In genomic region chr10:113905756-113906155, GRCh38 we compare ENCODE assay signal across 24 cellular contexts. TPM values are rescaled to one million over a fixed set of nuclear protein-coding genes. Genes with fewer than 3 reads are reported as not detected.
DNase-seq lines count a peak whose midpoint lies in the region; ATAC-seq, FAIRE-seq and TF ChIP-seq lines count a peak whose summit lies in the region.
"Had no signal": no experiment of that assay in that cellular context is flagged by ENCODE, and none has a peak within 500 bp of the region (broad histone marks: within the 10 kb centered on the region; RNA-seq: fewer than 3 reads in every experiment).

No MANE protein-coding gene starts in this region.

- H3K36me3 ChIP-seq in right lobe of liver (peaks cover 0 to 51% (median 8%) of the 10 kb centered on the region in 4 donors), HepG2 (replicated peaks in 1 of 2; ENCODE audit: control insufficient read depth in 1 of 2, insufficient read depth in 2 of 2, low read length in 2 of 2) (peaks cover 7 to 40% of the 10 kb centered on the region in 2 experiments), SJSA1 (peaks cover 59% of the 10 kb centered on the region), left lung (peaks cover 0 to 82% of the 10 kb centered on the region in 2 donors), upper lobe of right lung (peaks cover 79% of the 10 kb centered on the region)

- H3K9me3 ChIP-seq in right lobe of liver (no peaks in the 10 kb centered on the region), HepG2 (ENCODE audit: low read length) (no peaks in the 10 kb centered on the region), SJSA1 (replicated peaks) (no peaks in the 10 kb centered on the region), left lung (no peaks in the 10 kb centered on the region), upper lobe of right lung (no peaks in the 10 kb centered on the region)
- H3K9me3 ChIP-seq: BLaER1 had no signal

- H3K27ac ChIP-seq in right lobe of liver = no peak overlapping the region
- no peak overlapping the region for H3K27ac ChIP-seq in HepG2 (ENCODE audit: extremely low read length, insufficient read depth, low read length)
- H3K27ac ChIP-seq in SJSA1 = peak overlapping the region; percentile 91
- no peak overlapping the region for H3K27ac ChIP-seq in left lung
- H3K27ac ChIP-seq in upper lobe of right lung = no peak overlapping the region
- H3K27ac ChIP-seq: BLaER1, HL-60, PC-9 had no signal

- no peak overlapping the region for H3K9ac ChIP-seq in HepG2 (ENCODE audit: insufficient read depth, low read depth, low read length)
- H3K9ac ChIP-seq: BLaER1 had no signal

- no peaks in the 10 kb centered on the region for H3K4me1 ChIP-seq in right lobe of liver
- no peaks in the 10 kb centered on the region for H3K4me1 ChIP-seq in HepG2 (ENCODE audit: insufficient read depth, low read length)
- H3K4me1 ChIP-seq in SJSA1 (replicated peaks) = peaks cover 38% of the 10 kb centered on the region
- no peaks in the 10 kb centered on the region for H3K4me1 ChIP-seq in left lung
- peaks cover 2% of the 10 kb centered on the region for H3K4me1 ChIP-seq in upper lobe of right lung
- H3K4me1 ChIP-seq: BLaER1 had no signal

- POLR2A ChIA-PET in HepG2 (lab: Yijun Ruan, JAX) = no interaction called here

- 100% methylated on average over 1 of the region's 1 CpG for WGBS in right lobe of liver (ENCODE audit: insufficient coverage, low coverage, low lambda C conversion rate, missing lambda C conversion rate)
- 95% methylated on average over 1 of the region's 1 CpG for WGBS in HepG2 (ENCODE audit: low lambda C conversion rate)

- H2AFZ ChIP-seq in HepG2 (ENCODE audit: low read length) = no peak overlapping the region
- H2AFZ ChIP-seq: PC-9 had no signal

- no peak overlapping the region for H3K4me2 ChIP-seq in HepG2 (ENCODE audit: low read depth, low read length)
- H3K4me2 ChIP-seq: BLaER1, PC-9 had no signal

- no peaks in the 10 kb centered on the region for H3K27me3 ChIP-seq in right lobe of liver
- H3K27me3 ChIP-seq in HepG2 (ENCODE audit: control insufficient read depth in 1 of 2, insufficient read depth in 2 of 2, low read length in 2 of 2) = no peaks in the 10 kb centered on the region
- no peaks in the 10 kb centered on the region for H3K27me3 ChIP-seq in SJSA1 (replicated peaks)
- no peaks in the 10 kb centered on the region for H3K27me3 ChIP-seq in left lung
- H3K27me3 ChIP-seq in upper lobe of right lung = no peaks in the 10 kb centered on the region
- H3K27me3 ChIP-seq: BLaER1 had no signal

- DNase-seq in right lobe of liver (no peak), HepG2 (ENCODE audit: low spot score) (no peak), SJSA1 (ENCODE audit: low read depth in 1 of 2, low spot score in 2 of 2) (no peak), left lung (no peak), upper lobe of right lung (no peak), RCC 7860 (ENCODE audit: low spot score) (no peak), head of caudate nucleus (no peak)
- no peak for DNase-seq in stimulated activated CD4-positive, alpha-beta T cell treated with anti-CD3 and anti-CD28 coated beads, Interleukin-15, amount 100 ng/mL, for 24 hours
- DNase-seq: ACHN; CD4-positive, alpha-beta T cell; COR-L47; DMS 273 treated with DMSO at 0.1 percent for 48 hours; GDM1; H7; KBM-7; MM.1S; NCI-H1105 treated with DMSO at 0.1 percent for 48 hours; NCI-H2029 treated with DMSO at 0.1 percent for 48 hours; NCI-H226; NCI-H510A treated with DMSO at 0.1 percent for 48 hours; NCI-H748 treated with DMSO at 0.1 percent for 48 hours; PC-9 had no signal

- intact Hi-C loops in right lobe of liver (cut with DNase I) = no loop called here
- intact Hi-C loops in HepG2 (cut with micrococcal nuclease; ENCODE audit: unreplicated experiment) = no loop called here
- intact Hi-C loops in left lung (cut with DNase I) = no loop called here
- intact Hi-C loops in upper lobe of right lung (cut with DNase I) = no loop called here
- intact Hi-C loops in head of caudate nucleus (cut with DNase I) = no loop called here

- no peak for TF ChIP-seq EP300 in HepG2 (IDR thresholded peaks at IDR 0.05; ENCODE audit: low read depth in 2 of 2, low read length in 2 of 2)
- TF ChIP-seq EP300 in HepG2 (CRISPR knock-in tag; IDR thresholded peaks at IDR 0.05; ENCODE audit: borderline replicate concordance) = no peak

- no peak for TF ChIP-seq POLR2A in right lobe of liver (IDR thresholded peaks at IDR 0.05)
- TF ChIP-seq POLR2A in HepG2 (IDR thresholded peaks at IDR 0.05; ENCODE audit: insufficient read depth in 1 of 2, low read depth in 2 of 2, low read length in 2 of 2) = no peak

- no peak for FAIRE-seq in HepG2 (lab: Jason Lieb, UNC)
- no peak for FAIRE-seq in RCC 7860 (lab: Jason Lieb, UNC)

- no peak for TF ChIP-seq RAD21 in HepG2 (CRISPR knock-in tag; IDR thresholded peaks at IDR 0.05)

- no peaks in the 10 kb centered on the region for H3K79me2 ChIP-seq in HepG2 (ENCODE audit: insufficient read depth, low read length)

- ATAC-seq in right lobe of liver = peak; percentile 35 to 81 (median 52)
- ATAC-seq in HepG2 = no peak; the same call in 2 of the 3 replicates
- ATAC-seq in left lung = peak; percentile 35
- peak; percentile 50 for ATAC-seq in upper lobe of right lung

- H3K4me3 ChIP-seq in right lobe of liver (no peak overlapping the region), HepG2 (replicated peaks in 1 of 3; ENCODE audit: insufficient read depth in 1 of 3, low read depth in 2 of 3, low read length in 3 of 3) (no peak overlapping the region), SJSA1 (no peak overlapping the region), left lung (no peak overlapping the region), upper lobe of right lung (no peak overlapping the region)
- H3K4me3 ChIP-seq: BLaER1, PC-9 had no signal

- TF ChIP-seq CTCF in right lobe of liver (IDR thresholded peaks at IDR 0.05) = peak in 1 of 4 donors; percentile 15
- no peak for TF ChIP-seq CTCF in HepG2 (CRISPR knock-in tag; IDR thresholded peaks at IDR 0.05)
- TF ChIP-seq CTCF in left lung (IDR thresholded peaks at IDR 0.05) = no peak
- TF ChIP-seq CTCF in upper lobe of right lung (IDR thresholded peaks at IDR 0.05) = no peak

- CTCF ChIA-PET in HepG2 (lab: Yijun Ruan, JAX; ENCODE audit: low intra/inter-chr PET ratio, low total read pairs) = no interaction called here

- no TSS peak for BruUV-seq in HepG2 (replicated peaks; lab: Mats Ljungman, UMichigan)

- in situ Hi-C loops in HepG2 (cut with HindIII; ENCODE audit: extremely low pct_ligation_motif_present, low pct_unique_long_range_greater_than_20kb) = no loop called here

- no peaks in the 10 kb centered on the region for H4K20me1 ChIP-seq in HepG2 (ENCODE audit: insufficient read depth, low read length)
- H4K20me1 ChIP-seq: BLaER1 had no signal

RNA-seq across cellular contexts. Expression of gene NHLRC2, which starts 51.3 kb away (rescaled TPM):
- 10 to 100 TPM; 14.5 to 28.4 (median 23.0) TPM for total RNA-seq in right lobe of liver
- total RNA-seq in HepG2 (2016; rRNA removed; fragmentation: Illumina TruSeq; extraction: Trizol) = 12.7 and 18.4 TPM in 2 replicates
- total RNA-seq in HepG2 (2016; cell fraction: cytosol; rRNA removed; fragmentation: Illumina TruSeq; extraction: Trizol; ENCODE audit: low read depth) = 1.7 and 1.9 TPM in 2 replicates
- 13.8 and 16.6 TPM in 2 replicates for total RNA-seq in HepG2 (2016; cell fraction: insoluble cytoplasmic fraction; rRNA removed; fragmentation: Illumina TruSeq; extraction: Trizol)
- total RNA-seq in HepG2 (2016; cell fraction: membrane; rRNA removed; fragmentation: Illumina TruSeq; extraction: Trizol) = 4.3 and 4.9 TPM in 2 replicates
- 21.4 and 21.7 TPM in 2 replicates for total RNA-seq in HepG2 (2016; cell fraction: nucleus; rRNA removed; fragmentation: Illumina TruSeq; extraction: Trizol)
- 6.3 and 7.6 TPM in 2 replicates for polyA plus RNA-seq in HepG2 (2011; rRNA removed)
- polyA plus RNA-seq in HepG2 (2011; cell fraction: cytosol; rRNA removed) = 2.9 and 4.4 TPM in 2 replicates
- 5.1 and 7.6 TPM in 2 replicates for polyA plus RNA-seq in HepG2 (2011; cell fraction: nucleus; rRNA removed)
- 4.1 and 5.2 TPM in 2 replicates for polyA plus RNA-seq in HepG2 (2012)
- polyA plus RNA-seq in HepG2 (2016; cell fraction: cytosol; fragmentation: Illumina TruSeq; extraction: Trizol; ENCODE audit: low read depth) = 0.65 and 0.72 TPM in 2 replicates
- polyA plus RNA-seq in HepG2 (2016; cell fraction: insoluble cytoplasmic fraction; fragmentation: Illumina TruSeq; extraction: Trizol; ENCODE audit: low read depth) = 9.7 and 10.2 TPM in 2 replicates
- 1.9 and 2.0 TPM in 2 replicates for polyA plus RNA-seq in HepG2 (2016; cell fraction: membrane; fragmentation: Illumina TruSeq; extraction: Trizol; ENCODE audit: low read depth)
- 11.2 and 12.0 TPM in 2 replicates for polyA plus RNA-seq in HepG2 (2016; cell fraction: nucleus; fragmentation: Illumina TruSeq; extraction: Trizol; ENCODE audit: insufficient read depth, low read depth)
- polyA minus RNA-seq in HepG2 (2011; rRNA and poly(A)+ RNA removed; ENCODE audit: low replicate concordance) = 11.1 and 17.8 TPM in 2 replicates
- polyA minus RNA-seq in HepG2 (2011; cell fraction: cytosol; rRNA and poly(A)+ RNA removed) = 12.8 and 14.4 TPM in 2 replicates
- polyA minus RNA-seq in HepG2 (2011; cell fraction: nucleus; rRNA and poly(A)+ RNA removed) = 48.7 and 50.2 TPM in 2 replicates
- 16.1 and 25.0 TPM in 2 replicates for total RNA-seq in SJSA1 (2014; rRNA removed; shearing (Covaris generic))
- total RNA-seq in left lung = 10 to 100 TPM; 38.0 to 48.2 TPM
- 46.1 TPM for total RNA-seq in upper lobe of right lung

RNA-seq across cellular contexts. Expression of gene DCLRE1A, which starts 51.9 kb away (rescaled TPM):
- 1 to 10 TPM; 4.5 to 8.3 (median 5.9) TPM for total RNA-seq in right lobe of liver
- total RNA-seq in HepG2 (2016; rRNA removed; fragmentation: Illumina TruSeq; extraction: Trizol) = 19.6 and 32.5 TPM in 2 replicates
- total RNA-seq in HepG2 (2016; cell fraction: cytosol; rRNA removed; fragmentation: Illumina TruSeq; extraction: Trizol; ENCODE audit: low read depth) = 1.1 TPM in 2 replicates
- 18.3 and 30.8 TPM in 2 replicates for total RNA-seq in HepG2 (2016; cell fraction: insoluble cytoplasmic fraction; rRNA removed; fragmentation: Illumina TruSeq; extraction: Trizol)
- total RNA-seq in HepG2 (2016; cell fraction: membrane; rRNA removed; fragmentation: Illumina TruSeq; extraction: Trizol) = 6.8 and 7.9 TPM in 2 replicates
- total RNA-seq in HepG2 (2016; cell fraction: nucleus; rRNA removed; fragmentation: Illumina TruSeq; extraction: Trizol) = 14.4 and 14.8 TPM in 2 replicates
- 5.0 and 6.2 TPM in 2 replicates for polyA plus RNA-seq in HepG2 (2011; rRNA removed)
- polyA plus RNA-seq in HepG2 (2011; cell fraction: cytosol; rRNA removed) = 2.9 and 4.8 TPM in 2 replicates
- 3.0 TPM in 2 replicates for polyA plus RNA-seq in HepG2 (2011; cell fraction: nucleus; rRNA removed)
- polyA plus RNA-seq in HepG2 (2012) = 4.3 and 6.2 TPM in 2 replicates
- polyA plus RNA-seq in HepG2 (2016; cell fraction: cytosol; fragmentation: Illumina TruSeq; extraction: Trizol; ENCODE audit: low read depth) = 0.35 and 0.42 TPM in 2 replicates
- polyA plus RNA-seq in HepG2 (2016; cell fraction: insoluble cytoplasmic fraction; fragmentation: Illumina TruSeq; extraction: Trizol; ENCODE audit: low read depth) = 17.9 and 20.4 TPM in 2 replicates
- 2.2 and 2.4 TPM in 2 replicates for polyA plus RNA-seq in HepG2 (2016; cell fraction: membrane; fragmentation: Illumina TruSeq; extraction: Trizol; ENCODE audit: low read depth)
- 14.5 and 14.9 TPM in 2 replicates for polyA plus RNA-seq in HepG2 (2016; cell fraction: nucleus; fragmentation: Illumina TruSeq; extraction: Trizol; ENCODE audit: insufficient read depth, low read depth)
- polyA minus RNA-seq in HepG2 (2011; rRNA and poly(A)+ RNA removed; ENCODE audit: low replicate concordance) = 4.7 and 13.4 TPM in 2 replicates
- polyA minus RNA-seq in HepG2 (2011; cell fraction: cytosol; rRNA and poly(A)+ RNA removed) = 3.9 and 4.6 TPM in 2 replicates
- polyA minus RNA-seq in HepG2 (2011; cell fraction: nucleus; rRNA and poly(A)+ RNA removed) = 7.3 and 8.1 TPM in 2 replicates
- 10.6 and 14.6 TPM in 2 replicates for total RNA-seq in SJSA1 (2014; rRNA removed; shearing (Covaris generic))
- total RNA-seq in left lung = 1 to 10 TPM; 8.1 to 8.5 TPM
- total RNA-seq in upper lobe of right lung = 6.1 TPM
